ENCODE assay signal across 9 cellular contexts in genomic region chr4:173121044-173121685, GRCh38. TPM values are rescaled to one million over a fixed set of nuclear protein-coding genes. Genes with fewer than 3 reads are reported as not detected.
A peak's percentile ranks its signal among the peaks of the same experiment; 100 is the strongest.
DNase-seq lines count a peak whose midpoint lies in the region; ATAC-seq, FAIRE-seq and TF ChIP-seq lines count a peak whose summit lies in the region.
"Had no signal": no experiment of that assay in that cellular context is flagged by ENCODE, and none has a peak within 500 bp of the region (broad histone marks: within the 10 kb centered on the region; RNA-seq: fewer than 3 reads in every experiment).

No MANE protein-coding gene starts in this region.

- TF ChIP-seq CTCF in keratinocyte (optimal IDR thresholded peaks at IDR 0.05 in 1 of 3, IDR thresholded peaks at IDR 0.05 in 1 of 3, conservative IDR thresholded peaks at IDR 0.05 in 1 of 3; ENCODE audit: extremely low read depth in 1 of 3, insufficient read depth in 2 of 3, low read length in 3 of 3) = no peak

- no peak overlapping the region for H3K4me3 ChIP-seq in keratinocyte (ENCODE audit: control insufficient read depth in 2 of 3, extremely low read depth in 1 of 3, insufficient read depth in 2 of 3, low read depth in 1 of 3, low read length in 3 of 3)

- no peaks in the 10 kb centered on the region for H3K36me3 Mint-ChIP-seq in activated CD4-positive, alpha-beta T cell treated with anti-CD3 and anti-CD28 coated beads, Interleukin-2, amount 10 ng/mL, durations not matched to agents 7 days and 5 days (ENCODE audit: low read depth)
- H3K36me3 Mint-ChIP-seq in stimulated activated effector memory CD8-positive, alpha-beta T cell treated with anti-CD3 and anti-CD28 coated beads, Interleukin-12 subunit alpha, Interleukin-12 subunit beta, amount 100 ng/mL, for 72 hours = no peaks in the 10 kb centered on the region

- H3K4me1 ChIP-seq in keratinocyte (ENCODE audit: control insufficient read depth, extremely low read depth, insufficient read depth, low read length) = peaks cover 31% of the 10 kb centered on the region

- dilution Hi-C loops in keratinocyte (cut with MboI; ENCODE audit: extremely low pct_ligation_motif_present, low sequenced_read_pairs) = no loop called here

- no peaks in the 10 kb centered on the region for H3K36me3 ChIP-seq in keratinocyte (ENCODE audit: control insufficient read depth in 2 of 2, extremely low read depth in 1 of 2, insufficient read depth in 2 of 2, low read length in 2 of 2)

- no peaks in the 10 kb centered on the region for H3K9me1 ChIP-seq in keratinocyte (ENCODE audit: control insufficient read depth, extremely low read depth, insufficient read depth, low read length)

- no peak overlapping the region for H2AFZ ChIP-seq in keratinocyte (ENCODE audit: control insufficient read depth, low read length)

- peak; percentile 67 for DNase-seq in DMS153 (lab: John Stamatoyannopoulos, UW)
- DNase-seq in GM19239 (ENCODE audit: insufficient read length, low spot score) = peak; percentile 44
- peak; percentile 24 for DNase-seq in RCC 7860 (ENCODE audit: low spot score)
- DNase-seq in keratinocyte (ENCODE audit: low read depth, low spot score) = no peak
- DNase-seq in activated CD4-positive, alpha-beta T cell treated with anti-CD3 and anti-CD28 coated beads, Interleukin-2, amount 10 ng/mL, durations not matched to agents 7 days and 5 days = no peak
- no peak for DNase-seq in stimulated activated effector memory CD8-positive, alpha-beta T cell treated with anti-CD3 and anti-CD28 coated beads, Interleukin-12 subunit alpha, Interleukin-12 subunit beta, amount 100 ng/mL, for 72 hours (ENCODE audit: low spot score in 2 of 2)
- no peak for DNase-seq in amygdala (lab: John Stamatoyannopoulos, UW)

- peak overlapping the region; percentile 22 for H3K4me2 ChIP-seq in keratinocyte (ENCODE audit: control insufficient read depth, extremely low read depth, insufficient read depth, low read depth, low read length)

- H3K4me3 Mint-ChIP-seq in activated CD4-positive, alpha-beta T cell treated with anti-CD3 and anti-CD28 coated beads, Interleukin-2, amount 10 ng/mL, durations not matched to agents 7 days and 5 days = no peak overlapping the region
- H3K4me3 Mint-ChIP-seq in stimulated activated effector memory CD8-positive, alpha-beta T cell treated with anti-CD3 and anti-CD28 coated beads, Interleukin-12 subunit alpha, Interleukin-12 subunit beta, amount 100 ng/mL, for 72 hours = no peak overlapping the region

- H3K27ac ChIP-seq in keratinocyte (ENCODE audit: control insufficient read depth, insufficient read depth, low read length) = no peak overlapping the region

- no peaks in the 10 kb centered on the region for H3K9me3 Mint-ChIP-seq in activated CD4-positive, alpha-beta T cell treated with anti-CD3 and anti-CD28 coated beads, Interleukin-2, amount 10 ng/mL, durations not matched to agents 7 days and 5 days
- H3K9me3 Mint-ChIP-seq in stimulated activated effector memory CD8-positive, alpha-beta T cell treated with anti-CD3 and anti-CD28 coated beads, Interleukin-12 subunit alpha, Interleukin-12 subunit beta, amount 100 ng/mL, for 72 hours = no peaks in the 10 kb centered on the region

- peaks cover 5% of the 10 kb centered on the region for H3K4me1 Mint-ChIP-seq in activated CD4-positive, alpha-beta T cell treated with anti-CD3 and anti-CD28 coated beads, Interleukin-2, amount 10 ng/mL, durations not matched to agents 7 days and 5 days
- no peaks in the 10 kb centered on the region for H3K4me1 Mint-ChIP-seq in stimulated activated effector memory CD8-positive, alpha-beta T cell treated with anti-CD3 and anti-CD28 coated beads, Interleukin-12 subunit alpha, Interleukin-12 subunit beta, amount 100 ng/mL, for 72 hours

- H3K27me3 Mint-ChIP-seq in activated CD4-positive, alpha-beta T cell treated with anti-CD3 and anti-CD28 coated beads, Interleukin-2, amount 10 ng/mL, durations not matched to agents 7 days and 5 days = no peaks in the 10 kb centered on the region

- no peaks in the 10 kb centered on the region for H3K9me3 ChIP-seq in keratinocyte (ENCODE audit: control insufficient read depth, low read depth, low read length)

- POLR2A ChIA-PET in activated CD4-positive, alpha-beta T cell treated with anti-CD3 and anti-CD28 coated beads, Interleukin-2, amount 10 ng/mL, durations not matched to agents 7 days and 5 days (lab: Charles Lee) = no interaction called here

- no peaks in the 10 kb centered on the region for H3K79me2 ChIP-seq in keratinocyte (ENCODE audit: control insufficient read depth, insufficient read depth, low read length)

- no peaks in the 10 kb centered on the region for H3K27me3 ChIP-seq in keratinocyte (ENCODE audit: control insufficient read depth, extremely low read depth, insufficient read depth, low read length)

- FAIRE-seq in GM19239 (lab: Jason Lieb, UNC) = peak; percentile 97
- no peak for FAIRE-seq in RCC 7860 (lab: Jason Lieb, UNC)
- no peak for FAIRE-seq in keratinocyte (lab: Jason Lieb, UNC)
- FAIRE-seq: endometrium had no signal

- no peak overlapping the region for H3K27ac Mint-ChIP-seq in activated CD4-positive, alpha-beta T cell treated with anti-CD3 and anti-CD28 coated beads, Interleukin-2, amount 10 ng/mL, durations not matched to agents 7 days and 5 days
- H3K27ac Mint-ChIP-seq in stimulated activated effector memory CD8-positive, alpha-beta T cell treated with anti-CD3 and anti-CD28 coated beads, Interleukin-12 subunit alpha, Interleukin-12 subunit beta, amount 100 ng/mL, for 72 hours = no peak overlapping the region

- no peak overlapping the region for H3K9ac ChIP-seq in keratinocyte (ENCODE audit: control insufficient read depth, extremely low read depth, insufficient read depth, low read length)

- CTCF ChIA-PET in activated CD4-positive, alpha-beta T cell treated with anti-CD3 and anti-CD28 coated beads, Interleukin-2, amount 10 ng/mL, durations not matched to agents 7 days and 5 days (lab: Charles Lee) = no interaction called here

- ATAC-seq in HG03103 (IDR thresholded peaks at IDR 0.05; ENCODE audit: low read depth, unreplicated experiment) = peak; percentile 94
- ATAC-seq in stimulated activated effector memory CD8-positive, alpha-beta T cell treated with anti-CD3 and anti-CD28 coated beads, Interleukin-12 subunit alpha, Interleukin-12 subunit beta, amount 100 ng/mL, for 72 hours = no peak

- H4K20me1 ChIP-seq in keratinocyte (ENCODE audit: control insufficient read depth, extremely low read depth, insufficient read depth, low read length) = no peaks in the 10 kb centered on the region

RNA-seq across cellular contexts. Expression of gene GALNT7, which starts 47.4 kb away (rescaled TPM):
- 19.6 to 28.8 TPM (median 22.6 TPM) in 3 replicates for polyA plus RNA-seq in keratinocyte
- polyA plus RNA-seq in keratinocyte (2011; ENCODE audit: low read depth) = 12.2 TPM
- 6.5 and 13.4 TPM in 2 replicates for polyA plus RNA-seq in keratinocyte (2011; cell fraction: cytosol; rRNA removed)
- polyA plus RNA-seq in keratinocyte (2011; cell fraction: nucleus; rRNA removed) = 39.3 and 54.5 TPM in 2 replicates
- polyA plus RNA-seq in keratinocyte (2012; ENCODE audit: low replicate concordance) = 9.7 and 21.8 TPM in 2 replicates
- polyA minus RNA-seq in keratinocyte = 13.6 to 31.6 TPM (median 24.1 TPM) in 3 replicates
- 18.4 TPM for polyA minus RNA-seq in keratinocyte (2011; cell fraction: cytosol; rRNA and poly(A)+ RNA removed)
- polyA minus RNA-seq in keratinocyte (2011; cell fraction: nucleus; rRNA and poly(A)+ RNA removed) = 49.8 and 87.4 TPM in 2 replicates
- total RNA-seq in activated CD4-positive, alpha-beta T cell treated with anti-CD3 and anti-CD28 coated beads, Interleukin-2, amount 10 ng/mL, durations not matched to agents 7 days and 5 days = 10 to 100 TPM; 21.6 to 23.6 TPM

Comparison
In these comparisons a context has a peak if more than half of its experiments do, and no peak if none do; other contexts are left out.
1. DNase-seq: peak in DMS153 (single experiment), GM19239 (single experiment) and RCC 7860 (single experiment); none in keratinocyte (single experiment), activated CD4-positive, alpha-beta T cell treated with anti-CD3 and anti-CD28 coated beads, Interleukin-2, amount 10 ng/mL, durations not matched to agents 7 days and 5 days (single experiment), stimulated activated effector memory CD8-positive, alpha-beta T cell treated with anti-CD3 and anti-CD28 coated beads, Interleukin-12 subunit alpha, Interleukin-12 subunit beta, amount 100 ng/mL, for 72 hours (0 of 2) and amygdala (0 of 56).